Comparison of ENCODE assay signal across 1 cellular context in genomic region chr16:57799619-57800212, GRCh38.
TF ChIP-seq lines count a peak whose summit lies in the region.

No MANE protein-coding gene starts in this region.

TF ChIP-seq in K562, 482 proteins besides CTCF, POLR2A, EP300 and RAD21 (continued from another document):
- TF ChIP-seq ZNF592 (IDR thresholded peaks at IDR 0.05) (0 out of 2 replicates have a peak, but pooled peaks have one; percentile 14), HDAC1 (IDR thresholded peaks at IDR 0.05) (0 out of 4 replicates have a peak, but pooled peaks of 1 of the 2 experiments have one; percentile 20), CEBPB (tag; IDR thresholded peaks at IDR 0.05) (peak; percentile 68), GABPA (tag; conservative IDR thresholded peaks at IDR 0.05; ENCODE audit: low read depth) (0 out of 2 replicates have a peak, but pooled peaks have one; percentile 4), HOMEZ (CRISPR knock-in tag; IDR thresholded peaks at IDR 0.05) (no peak), DEAF1 (CRISPR knock-in tag; IDR thresholded peaks at IDR 0.05) (no peak), CTBP1 (IDR thresholded peaks at IDR 0.05; ENCODE audit: borderline replicate concordance) (peak; percentile 15; the same call in 1 of the 2 replicates), PRDM10 (IDR thresholded peaks at IDR 0.05; ENCODE audit: partially characterized antibody) (peak; percentile 56), COPS2 (conservative IDR thresholded peaks at IDR 0.05) (no peak), SMAD4 (CRISPR knock-in tag; conservative IDR thresholded peaks at IDR 0.05) (0 out of 2 replicates have a peak, but pooled peaks have one; percentile 6)
